ENCODE assay signal across 35 cellular contexts in genomic region chr18:12247946-12248345, GRCh38. TPM values are rescaled to one million over a fixed set of nuclear protein-coding genes. Genes with fewer than 3 reads are reported as not detected.
"Had no signal": no experiment of that assay in that cellular context is flagged by ENCODE, and none has a peak within 500 bp of the region (broad histone marks: within the 10 kb centered on the region; RNA-seq: fewer than 3 reads in every experiment).

No MANE protein-coding gene starts in this region.

- H3K4me3 Mint-ChIP-seq: activated B cell treated with CpG ODN at 0.5 μM for 24 hours; activated CD4-positive, alpha-beta memory T cell treated with anti-CD3 and anti-CD28 coated beads for 36 hours; activated CD4-positive, alpha-beta T cell treated with anti-CD3 and anti-CD28 coated beads, Interleukin-2, amount 10 ng/mL, durations not matched to agents 24 days and 14 days; activated CD8-positive, alpha-beta memory T cell treated with anti-CD3 and anti-CD28 coated beads, Interleukin-2, amount 10 ng/mL, durations not matched to agents 7 days and 5 days; activated CD8-positive, alpha-beta T cell treated with anti-CD3 and anti-CD28 coated beads, Interleukin-2, amount 10 ng/mL, durations not matched to agents 7 days and 5 days; activated naive CD4-positive, alpha-beta T cell treated with anti-CD3 and anti-CD28 coated beads, Interleukin-2, amount 10 ng/mL, durations not matched to agents 7 days and 5 days; activated naive CD4-positive, alpha-beta T cell treated with anti-CD3 and anti-CD28 coated beads, Interleukin-2, amount 50 U/mL, for 24 hours; activated naive CD8-positive, alpha-beta T cell; activated naive CD8-positive, alpha-beta T cell treated with anti-CD3 and anti-CD28 coated beads, Interleukin-2, amount 10 ng/mL, durations not matched to agents 7 days and 5 days; activated naive CD8-positive, alpha-beta T cell treated with anti-CD3 and anti-CD28 coated beads, Interleukin-2, amount 50 U/mL, for 24 hours; activated T-cell treated with anti-CD3 and anti-CD28 coated beads, Interleukin-2, amount 50 U/mL, for 24 hours; brain; T-helper 1 cell treated with Interleukin-12 subunit alpha and Interleukin-12 subunit beta and Interleukin-4 antibody, amounts not matched to agents 30 μg/mL and 1 μg/mL, for 36 hours; T-helper 2 cell treated with Interferon-gamma antibody and Interleukin-4, amounts not matched to agents 5 μg/mL and 100 μg/mL, for 36 hours had no signal

- H3K36me3 Mint-ChIP-seq: activated CD4-positive, alpha-beta memory T cell treated with anti-CD3 and anti-CD28 coated beads for 36 hours; activated CD8-positive, alpha-beta memory T cell treated with anti-CD3 and anti-CD28 coated beads, Interleukin-2, amount 10 ng/mL, durations not matched to agents 7 days and 5 days; activated naive CD4-positive, alpha-beta T cell treated with anti-CD3 and anti-CD28 coated beads, Interleukin-2, amount 10 ng/mL, durations not matched to agents 7 days and 5 days; activated naive CD4-positive, alpha-beta T cell treated with anti-CD3 and anti-CD28 coated beads, Interleukin-2, amount 50 U/mL, for 24 hours; activated naive CD8-positive, alpha-beta T cell; activated naive CD8-positive, alpha-beta T cell treated with anti-CD3 and anti-CD28 coated beads, Interleukin-2, amount 10 ng/mL, durations not matched to agents 7 days and 5 days; brain had no signal

- ATAC-seq: activated CD8-positive, alpha-beta memory T cell treated with anti-CD3 and anti-CD28 coated beads, Interleukin-2, amount 10 ng/mL, durations not matched to agents 7 days and 5 days; activated CD8-positive, alpha-beta T cell treated with anti-CD3 and anti-CD28 coated beads, Interleukin-2, amount 10 ng/mL, durations not matched to agents 7 days and 5 days; activated naive CD8-positive, alpha-beta T cell treated with anti-CD3 and anti-CD28 coated beads, Interleukin-2, amount 50 U/mL, for 24 hours had no signal

- H3K4me1 ChIP-seq: ascending aorta had no signal

- H3K9me3 ChIP-seq: ascending aorta had no signal

- H3K36me3 ChIP-seq: ascending aorta, cardiac muscle cell had no signal

- H3K27me3 ChIP-seq: ascending aorta had no signal

- H3K27ac Mint-ChIP-seq: activated B cell treated with CpG ODN at 0.5 μM for 24 hours; activated CD4-positive, alpha-beta memory T cell treated with anti-CD3 and anti-CD28 coated beads for 36 hours; activated CD4-positive, alpha-beta T cell treated with anti-CD3 and anti-CD28 coated beads, Interleukin-2, amount 10 ng/mL, durations not matched to agents 24 days and 14 days; activated CD8-positive, alpha-beta memory T cell treated with anti-CD3 and anti-CD28 coated beads, Interleukin-2, amount 10 ng/mL, durations not matched to agents 7 days and 5 days; activated CD8-positive, alpha-beta T cell treated with anti-CD3 and anti-CD28 coated beads, Interleukin-2, amount 10 ng/mL, durations not matched to agents 7 days and 5 days; activated naive CD4-positive, alpha-beta T cell treated with anti-CD3 and anti-CD28 coated beads, Interleukin-2, amount 10 ng/mL, durations not matched to agents 7 days and 5 days; activated naive CD4-positive, alpha-beta T cell treated with anti-CD3 and anti-CD28 coated beads, Interleukin-2, amount 50 U/mL, for 24 hours; activated naive CD8-positive, alpha-beta T cell; activated naive CD8-positive, alpha-beta T cell treated with anti-CD3 and anti-CD28 coated beads, Interleukin-2, amount 10 ng/mL, durations not matched to agents 7 days and 5 days; activated naive CD8-positive, alpha-beta T cell treated with anti-CD3 and anti-CD28 coated beads, Interleukin-2, amount 50 U/mL, for 24 hours; activated T-cell treated with anti-CD3 and anti-CD28 coated beads, Interleukin-2, amount 50 U/mL, for 24 hours; activated T-helper 2 cell treated with anti-CD3 and anti-CD28 coated beads, Interferon-gamma antibody, Interleukin-2, Interleukin-4, amounts not matched to agents 10 μg/mL and 5 μg/mL and 100 μg/mL, durations not matched to agents 14 hours and 24 hours and 36 hours; brain; T-helper 1 cell treated with Interleukin-12 subunit alpha and Interleukin-12 subunit beta and Interleukin-4 antibody, amounts not matched to agents 30 μg/mL and 1 μg/mL, for 36 hours; T-helper 2 cell treated with Interferon-gamma antibody and Interleukin-4, amounts not matched to agents 5 μg/mL and 100 μg/mL, for 36 hours had no signal

- DNase-seq: activated B cell treated with CpG ODN at 0.5 μM for 24 hours; activated CD4-positive, alpha-beta memory T cell treated with anti-CD3 and anti-CD28 coated beads for 36 hours; activated CD4-positive, alpha-beta T cell treated with anti-CD3 and anti-CD28 coated beads for 4 hours; activated CD4-positive, alpha-beta T cell treated with anti-CD3 and anti-CD28 coated beads, Interleukin-2, amount 10 ng/mL, durations not matched to agents 24 days and 14 days; activated CD4-positive, alpha-beta T cell treated with anti-CD3 and anti-CD28 coated beads, Interleukin-2, amount 50 U/mL, for 1 hour; activated CD4-positive, alpha-beta T cell treated with anti-CD3 and anti-CD28 coated beads, Interleukin-2, amount 50 U/mL, for 4 hours; activated CD4-positive, CD25-positive, alpha-beta regulatory T cell treated with anti-CD3 and anti-CD28 coated beads, Interleukin-2, amount 50 U/mL, for 72 hours; activated CD8-positive, alpha-beta memory T cell treated with anti-CD3 and anti-CD28 coated beads for 24 hours; activated CD8-positive, alpha-beta memory T cell treated with anti-CD3 and anti-CD28 coated beads, Interleukin-2, amount 10 ng/mL, durations not matched to agents 7 days and 5 days; activated CD8-positive, alpha-beta memory T cell treated with anti-CD3 and anti-CD28 coated beads, Interleukin-2, amount 50 U/mL, for 48 hours; activated CD8-positive, alpha-beta T cell treated with anti-CD3 and anti-CD28 coated beads, Interleukin-2, amount 10 ng/mL, durations not matched to agents 7 days and 5 days; activated effector memory CD4-positive, alpha-beta T cell treated with Interleukin-2 at 50 U/mL for 16 hours; activated gamma-delta T cell; activated naive CD4-positive, alpha-beta T cell treated with anti-CD3 and anti-CD28 coated beads, Interleukin-2, amount 10 ng/mL, durations not matched to agents 7 days and 5 days; activated naive CD4-positive, alpha-beta T cell treated with Interleukin-2 at 50 U/mL for 16 hours; activated naive CD8-positive, alpha-beta T cell treated with anti-CD3 and anti-CD28 coated beads, Interleukin-2, amount 10 ng/mL, durations not matched to agents 7 days and 5 days; activated naive CD8-positive, alpha-beta T cell treated with anti-CD3 and anti-CD28 coated beads, Interleukin-2, amount 50 U/mL, for 24 hours; activated T-cell treated with anti-CD3 and anti-CD28 coated beads, Interleukin-2, amount 50 U/mL, for 24 hours; activated T-cell treated with anti-CD3 and anti-CD28 coated beads, Interleukin-2, amount 50 U/mL, for 48 hours; amygdala; anterior cingulate cortex; central memory CD4-positive, alpha-beta T cell; SW 1271; T-helper 1 cell; T-helper 2 cell; T-helper 9 cell had no signal

- H3K4me3 ChIP-seq: ascending aorta, cardiac muscle cell had no signal

- H3K9me3 Mint-ChIP-seq: activated B cell treated with CpG ODN at 0.5 μM for 24 hours; activated CD4-positive, alpha-beta memory T cell treated with anti-CD3 and anti-CD28 coated beads for 36 hours; activated CD4-positive, alpha-beta T cell treated with anti-CD3 and anti-CD28 coated beads, Interleukin-2, amount 10 ng/mL, durations not matched to agents 24 days and 14 days; activated naive CD4-positive, alpha-beta T cell treated with anti-CD3 and anti-CD28 coated beads, Interleukin-2, amount 10 ng/mL, durations not matched to agents 7 days and 5 days; activated naive CD4-positive, alpha-beta T cell treated with anti-CD3 and anti-CD28 coated beads, Interleukin-2, amount 50 U/mL, for 24 hours; activated naive CD8-positive, alpha-beta T cell treated with anti-CD3 and anti-CD28 coated beads, Interleukin-2, amount 10 ng/mL, durations not matched to agents 7 days and 5 days; activated naive CD8-positive, alpha-beta T cell treated with anti-CD3 and anti-CD28 coated beads, Interleukin-2, amount 50 U/mL, for 24 hours; activated T-cell treated with anti-CD3 and anti-CD28 coated beads, Interleukin-2, amount 50 U/mL, for 24 hours; activated T-helper 2 cell treated with anti-CD3 and anti-CD28 coated beads, Interferon-gamma antibody, Interleukin-2, Interleukin-4, amounts not matched to agents 10 μg/mL and 5 μg/mL and 100 μg/mL, durations not matched to agents 14 hours and 24 hours and 36 hours; T-helper 1 cell treated with Interleukin-12 subunit alpha and Interleukin-12 subunit beta and Interleukin-4 antibody, amounts not matched to agents 30 μg/mL and 1 μg/mL, for 36 hours; T-helper 2 cell treated with Interferon-gamma antibody and Interleukin-4, amounts not matched to agents 5 μg/mL and 100 μg/mL, for 36 hours had no signal

- H3K4me1 Mint-ChIP-seq: activated B cell treated with CpG ODN at 0.5 μM for 24 hours; activated CD4-positive, alpha-beta T cell treated with anti-CD3 and anti-CD28 coated beads, Interleukin-2, amount 10 ng/mL, durations not matched to agents 24 days and 14 days; activated CD8-positive, alpha-beta memory T cell treated with anti-CD3 and anti-CD28 coated beads, Interleukin-2, amount 10 ng/mL, durations not matched to agents 7 days and 5 days; activated naive CD4-positive, alpha-beta T cell treated with anti-CD3 and anti-CD28 coated beads, Interleukin-2, amount 10 ng/mL, durations not matched to agents 7 days and 5 days; activated naive CD4-positive, alpha-beta T cell treated with anti-CD3 and anti-CD28 coated beads, Interleukin-2, amount 50 U/mL, for 24 hours; activated naive CD8-positive, alpha-beta T cell treated with anti-CD3 and anti-CD28 coated beads, Interleukin-2, amount 10 ng/mL, durations not matched to agents 7 days and 5 days; activated naive CD8-positive, alpha-beta T cell treated with anti-CD3 and anti-CD28 coated beads, Interleukin-2, amount 50 U/mL, for 24 hours; brain had no signal

- H3K27ac ChIP-seq: ascending aorta, cardiac muscle cell, VCaP had no signal

RNA-seq across cellular contexts. Expression of gene CIDEA, which starts 6.2 kb away (rescaled TPM):
- total RNA-seq: activated B cell treated with CpG ODN at 0.5 μM for 24 hours; activated CD4-positive, alpha-beta memory T cell treated with anti-CD3 and anti-CD28 coated beads for 36 hours; activated CD4-positive, alpha-beta T cell treated with anti-CD3 and anti-CD28 coated beads, Interleukin-2, amount 10 ng/mL, durations not matched to agents 24 days and 14 days; activated CD8-positive, alpha-beta memory T cell treated with anti-CD3 and anti-CD28 coated beads, Interleukin-2, amount 10 ng/mL, durations not matched to agents 7 days and 5 days; activated CD8-positive, alpha-beta T cell treated with anti-CD3 and anti-CD28 coated beads, Interleukin-2, amount 10 ng/mL, durations not matched to agents 7 days and 5 days; activated naive CD8-positive, alpha-beta T cell treated with anti-CD3 and anti-CD28 coated beads, Interleukin-2, amount 10 ng/mL, durations not matched to agents 7 days and 5 days; activated T-helper 2 cell treated with anti-CD3 and anti-CD28 coated beads, Interferon-gamma antibody, Interleukin-2, Interleukin-4, amounts not matched to agents 10 μg/mL and 5 μg/mL and 100 μg/mL, durations not matched to agents 14 hours and 24 hours and 36 hours; ascending aorta; cardiac muscle cell had no signal
